In the genomic region with DNA sequence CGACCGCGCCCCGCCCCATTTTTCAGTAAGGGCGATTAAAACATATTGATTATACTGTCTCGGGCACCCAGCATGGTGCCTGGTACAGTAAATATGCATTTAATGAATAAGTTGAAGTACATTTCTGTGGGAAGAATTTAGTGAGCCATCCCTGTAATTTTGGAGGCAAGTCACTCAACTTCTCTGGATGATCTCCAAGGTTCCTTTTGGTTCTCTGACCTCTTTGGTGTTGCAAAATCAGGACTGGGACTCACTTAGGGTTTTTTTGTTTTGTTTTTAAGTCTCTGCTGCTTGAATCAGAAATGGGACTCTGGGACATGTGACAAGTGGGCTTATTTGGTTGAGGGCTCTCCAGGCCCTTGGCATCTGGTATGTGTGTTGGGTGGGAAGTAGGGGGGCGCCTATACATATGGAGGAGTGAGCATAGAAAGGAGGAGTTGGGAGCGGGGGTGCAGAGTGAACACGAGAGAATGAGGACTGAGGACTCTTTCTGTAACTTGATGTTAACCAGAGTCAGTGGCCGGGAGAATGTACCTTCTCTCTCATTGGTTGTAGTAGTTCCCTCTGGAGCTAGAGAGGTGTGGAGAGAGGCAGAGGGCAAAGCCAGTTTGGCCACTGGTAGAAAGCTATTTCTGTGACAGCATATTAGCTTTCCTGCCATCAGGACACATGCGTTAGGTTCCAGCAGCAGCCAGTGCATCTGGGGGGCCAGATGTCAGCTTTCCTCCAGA, we compare ENCODE assay signal across 8 cellular contexts. TPM values are rescaled to one million over a fixed set of nuclear protein-coding genes. Genes with fewer than 3 reads are reported as not detected.
A peak's percentile ranks its signal among the peaks of the same experiment; 100 is the strongest.
DNase-seq lines count a peak whose midpoint lies in the region; ATAC-seq and TF ChIP-seq lines count a peak whose summit lies in the region.

No MANE protein-coding gene starts in this region.

- H3K36me3 ChIP-seq in urinary bladder (ENCODE audit: insufficient read depth) = no peaks in the 10 kb centered on the region

- peak overlapping the region; percentile 69 for H3K27ac ChIP-seq in urinary bladder (ENCODE audit: low read depth)

- no peaks in the 10 kb centered on the region for H3K4me1 ChIP-seq in urinary bladder (ENCODE audit: insufficient read depth)

- H3K9me3 Mint-ChIP-seq in activated naive CD4-positive, alpha-beta T cell treated with anti-CD3 and anti-CD28 coated beads for 36 hours = no peaks in the 10 kb centered on the region

- peak overlapping the region; percentile 28 for H3K4me3 Mint-ChIP-seq in activated naive CD4-positive, alpha-beta T cell treated with anti-CD3 and anti-CD28 coated beads for 36 hours

- TF ChIP-seq CTCF in astrocyte of the cerebellum (IDR thresholded peaks at IDR 0.05; ENCODE audit: low read depth, low read length, missing control alignments) = no peak

- peaks cover 8% of the 10 kb centered on the region for H3K27me3 Mint-ChIP-seq in activated naive CD4-positive, alpha-beta T cell treated with anti-CD3 and anti-CD28 coated beads for 36 hours (ENCODE audit: low read depth)

- no peak overlapping the region for H3K27ac Mint-ChIP-seq in activated naive CD4-positive, alpha-beta T cell treated with anti-CD3 and anti-CD28 coated beads for 36 hours

- H3K4me3 ChIP-seq in astrocyte of the cerebellum (ENCODE audit: low read depth, low read length) (peak overlapping the region; percentile 81), urinary bladder (ENCODE audit: low read depth, low read length) (peak overlapping the region; percentile 72)

- CTCF ChIA-PET in activated naive CD4-positive, alpha-beta T cell treated with anti-CD3 and anti-CD28 coated beads for 36 hours (lab: Charles Lee) = interaction anchor here (0.9 to 8.0 kb wide), 2 partner anchors 132 to 133 kb away, joined by 5 to 57 read pairs; no protein-coding TSS in a partner anchor

- 37% methylated on average over 11 of the region's 11 CpGs for WGBS in urinary bladder

- no peak for DNase-seq in activated naive CD4-positive, alpha-beta T cell treated with anti-CD3 and anti-CD28 coated beads for 36 hours
- no peak for DNase-seq in activated naive CD4-positive, alpha-beta T cell treated with anti-CD3 and anti-CD28 coated beads, Interleukin-2, amount 50 U/mL, for 16 hours
- DNase-seq in astrocyte of the cerebellum (ENCODE audit: low read depth) (no peak), left lobe of liver (ENCODE audit: low spot score) (no peak), globus pallidus (ENCODE audit: low spot score) (no peak)
- DNase-seq in stimulated activated naive CD4-positive, alpha-beta T cell (lab: John Stamatoyannopoulos, UW) = no peak

- intact Hi-C loops in activated naive CD4-positive, alpha-beta T cell treated with anti-CD3 and anti-CD28 coated beads for 36 hours (cut with micrococcal nuclease) = loop anchor here (5.0 kb wide), 2 partner anchors 59 to 319 kb away; no protein-coding TSS in a partner anchor

- in situ Hi-C loops in astrocyte of the cerebellum (cut with HindIII; ENCODE audit: low sequenced_read_pairs) = no loop called here

- peaks cover 34% of the 10 kb centered on the region for H3K4me1 Mint-ChIP-seq in activated naive CD4-positive, alpha-beta T cell treated with anti-CD3 and anti-CD28 coated beads for 36 hours (ENCODE audit: low read depth)

- H3K36me3 Mint-ChIP-seq in activated naive CD4-positive, alpha-beta T cell treated with anti-CD3 and anti-CD28 coated beads for 36 hours (ENCODE audit: low read depth) = no peaks in the 10 kb centered on the region

- peak; percentile 27 for ATAC-seq in left lobe of liver
- no peak for ATAC-seq in HG02571 (IDR thresholded peaks at IDR 0.05; ENCODE audit: unreplicated experiment)

RNA-seq across cellular contexts. Expression of a gene that starts 1.9 kb away (rescaled TPM):
- 1 to 10 TPM; 3.6 to 3.8 TPM for total RNA-seq in activated naive CD4-positive, alpha-beta T cell treated with anti-CD3 and anti-CD28 coated beads for 36 hours
- total RNA-seq in left lobe of liver = 8.0 TPM
- 76.7 TPM for total RNA-seq in urinary bladder
- polyA plus RNA-seq in urinary bladder = 71.3 TPM

RNA-seq across cellular contexts. Expression of a gene that starts 49.8 kb away (rescaled TPM):
- total RNA-seq in activated naive CD4-positive, alpha-beta T cell treated with anti-CD3 and anti-CD28 coated beads for 36 hours = 1 to 10 TPM; 7.3 to 8.2 TPM
- 4.6 TPM for total RNA-seq in left lobe of liver
- total RNA-seq in urinary bladder = 25.4 TPM
- 7.0 TPM for polyA plus RNA-seq in urinary bladder
